Comparison of ENCODE assay signal across 19 cellular contexts in genomic region chr4:1074077-1074476, GRCh38.
"Had no signal": no experiment of that assay in that cellular context is flagged by ENCODE, and none has a peak within 500 bp of the region (broad histone marks: within the 10 kb centered on the region; RNA-seq: fewer than 3 reads in every experiment).

No MANE protein-coding gene starts in this region.

- H3K36me3 ChIP-seq: esophagus muscularis mucosa, gastrocnemius medialis, heart right ventricle, neutrophil, right atrium auricular region, sigmoid colon had no signal

- H3K27ac Mint-ChIP-seq: dendritic cell treated with granulocyte-macrophage colony-stimulating factor and Interleukin-4, amounts not matched to agents 40 ng/mL and 50 ng/mL, for 4 days; nephron progenitor cell had no signal

- H3K4me3 Mint-ChIP-seq: dendritic cell treated with granulocyte-macrophage colony-stimulating factor and Interleukin-4, amounts not matched to agents 40 ng/mL and 50 ng/mL, for 4 days; effector memory CD8-positive, alpha-beta T cell; naive thymus-derived CD4-positive, alpha-beta T cell; nephron progenitor cell had no signal

- H3K36me3 Mint-ChIP-seq: naive thymus-derived CD4-positive, alpha-beta T cell had no signal

- H3K27me3 ChIP-seq: right atrium auricular region had no signal

- H3K4me3 ChIP-seq: esophagus muscularis mucosa, gastrocnemius medialis, heart right ventricle, right atrium auricular region, sigmoid colon, skin epidermis had no signal

- ATAC-seq: effector memory CD8-positive, alpha-beta T cell; gastrocnemius medialis; naive thymus-derived CD4-positive, alpha-beta T cell had no signal

- H3K27ac ChIP-seq: epithelial cell of prostate, esophagus muscularis mucosa, gastrocnemius medialis, heart right ventricle, neutrophil, right atrium auricular region, sigmoid colon, skin epidermis had no signal

- DNase-seq: effector memory CD8-positive, alpha-beta T cell; gastrocnemius medialis; heart right ventricle; hypothalamus; kidney glomerular epithelial cell; mesendoderm; naive thymus-derived CD4-positive, alpha-beta T cell; nephron progenitor cell; sigmoid colon; stimulated activated CD4-positive, alpha-beta T cell treated with anti-CD3 and anti-CD28 coated beads, Interleukin-2, amount 100 ng/mL, for 24 hours; stimulated activated CD4-positive, alpha-beta T cell treated with anti-CD3 and anti-CD28 coated beads, Interleukin-4, amount 100 ng/mL, for 4 hours; stimulated activated naive CD4-positive, alpha-beta T cell treated with Interleukin-2 at 50 U/mL for 16 hours; trophoblast cell had no signal

- H3K4me1 ChIP-seq: esophagus muscularis mucosa, gastrocnemius medialis, right atrium auricular region, sigmoid colon had no signal

- H3K9me3 Mint-ChIP-seq: dendritic cell treated with granulocyte-macrophage colony-stimulating factor and Interleukin-4, amounts not matched to agents 40 ng/mL and 50 ng/mL, for 4 days; effector memory CD8-positive, alpha-beta T cell had no signal

- H3K9me3 ChIP-seq: esophagus muscularis mucosa, gastrocnemius medialis, neutrophil, right atrium auricular region had no signal
